8 cellular contexts compared by ENCODE assay signal in the genomic region with DNA sequence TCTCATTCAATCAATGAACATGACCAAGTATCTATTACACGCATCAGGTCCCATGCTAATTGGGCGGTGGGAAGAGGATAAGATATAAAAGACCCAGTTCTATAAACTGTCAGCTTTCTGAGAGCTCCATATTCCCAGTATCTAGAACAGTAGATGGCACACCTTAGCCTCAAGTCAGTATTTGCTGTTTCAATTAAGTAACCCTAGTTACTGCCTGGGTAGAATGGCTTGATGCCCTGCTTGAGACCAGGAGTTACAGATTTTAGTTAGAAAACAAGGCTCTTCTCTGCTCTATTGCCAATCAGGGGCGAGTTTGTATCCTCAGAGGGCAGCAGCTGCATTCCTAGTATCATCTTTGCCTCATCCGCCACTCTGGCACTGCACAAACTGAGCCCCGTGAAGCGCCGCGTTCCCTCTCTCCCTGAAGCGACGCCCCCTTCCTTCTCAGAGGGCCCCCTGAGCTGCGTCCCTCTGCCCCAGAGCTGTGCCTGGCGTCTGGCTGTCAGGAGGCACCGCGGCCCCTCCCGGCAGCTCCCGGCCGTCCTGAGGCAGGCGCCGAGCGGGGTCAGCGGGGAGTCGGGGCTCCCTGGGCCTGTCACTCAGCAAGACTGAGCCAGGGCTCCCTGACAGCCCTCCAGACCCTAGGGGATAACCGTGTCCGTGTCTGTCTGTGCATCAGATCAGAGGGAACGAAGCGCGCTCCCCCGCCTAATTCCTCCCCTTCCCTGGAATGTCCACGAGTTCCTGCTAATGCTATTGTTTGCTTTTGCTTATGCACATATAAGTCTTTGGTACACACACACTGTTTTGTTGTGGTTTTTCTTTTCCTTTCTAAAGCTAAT.
DNase-seq lines count a peak whose midpoint lies in the region; ATAC-seq and TF ChIP-seq lines count a peak whose summit lies in the region.

No MANE protein-coding gene starts in this region.

- no peaks in the 10 kb centered on the region for H3K79me2 ChIP-seq in parathyroid adenoma

- no peaks in the 10 kb centered on the region for H3K9me3 ChIP-seq in parathyroid adenoma (ENCODE audit: control insufficient read depth, low read length)

- H3K36me3 ChIP-seq in parathyroid adenoma (ENCODE audit: control insufficient read depth, insufficient read depth, low read length), result no peaks in the 10 kb centered on the region

- intact Hi-C loops in head of caudate nucleus (cut with DNase I), result no loop called here

- H3K4me1 ChIP-seq in parathyroid adenoma, result no peaks in the 10 kb centered on the region

- no peak overlapping the region for H3K27ac ChIP-seq in parathyroid adenoma

- ATAC-seq in HG02610 (IDR thresholded peaks at IDR 0.05; ENCODE audit: unreplicated experiment), result no peak

- H2AFZ ChIP-seq in parathyroid adenoma, result peak overlapping the region; percentile 72

- peak; percentile 11 for DNase-seq in COR-L47 (lab: John Stamatoyannopoulos, UW)
- peak; percentile 8 for DNase-seq in SK-N-DZ (ENCODE audit: low spot score)
- DNase-seq in head of caudate nucleus, result peak in 37 of 42 donors; percentile 11 to 56 (median 26)
- no peak for DNase-seq in DMS79 (lab: John Stamatoyannopoulos, UW)
- DNase-seq in effector CD8-positive, alpha-beta T cell (lab: John Stamatoyannopoulos, UW), result no peak
- DNase-seq in SKM-1 treated with dmso at 0.1 percent for 144 hours (lab: John Stamatoyannopoulos, UW; ENCODE audit: unreplicated experiment), result no peak

- H3K27me3 ChIP-seq in parathyroid adenoma (ENCODE audit: control insufficient read depth, insufficient read depth, low read length), result no peaks in the 10 kb centered on the region

- H3K4me2 ChIP-seq in parathyroid adenoma (ENCODE audit: low read length), result no peak overlapping the region

- TF ChIP-seq CTCF in parathyroid adenoma (IDR thresholded peaks at IDR 0.05), result no peak

- no peak overlapping the region for H3K9ac ChIP-seq in parathyroid adenoma

- H3K4me3 ChIP-seq in parathyroid adenoma (ENCODE audit: low read depth, low read length), result no peak overlapping the region

Comparison
In these comparisons a context has a peak if more than half of its experiments do, and no peak if none do; other contexts are left out.
1. DNase-seq: peak in COR-L47 (single experiment), SK-N-DZ (single experiment) and head of caudate nucleus (37 of 42); none in DMS79 (single experiment), effector CD8-positive, alpha-beta T cell (single experiment) and SKM-1 treated with dmso at 0.1 percent for 144 hours (single experiment).